ENCODE assay signal across 23 cellular contexts in the genomic region with DNA sequence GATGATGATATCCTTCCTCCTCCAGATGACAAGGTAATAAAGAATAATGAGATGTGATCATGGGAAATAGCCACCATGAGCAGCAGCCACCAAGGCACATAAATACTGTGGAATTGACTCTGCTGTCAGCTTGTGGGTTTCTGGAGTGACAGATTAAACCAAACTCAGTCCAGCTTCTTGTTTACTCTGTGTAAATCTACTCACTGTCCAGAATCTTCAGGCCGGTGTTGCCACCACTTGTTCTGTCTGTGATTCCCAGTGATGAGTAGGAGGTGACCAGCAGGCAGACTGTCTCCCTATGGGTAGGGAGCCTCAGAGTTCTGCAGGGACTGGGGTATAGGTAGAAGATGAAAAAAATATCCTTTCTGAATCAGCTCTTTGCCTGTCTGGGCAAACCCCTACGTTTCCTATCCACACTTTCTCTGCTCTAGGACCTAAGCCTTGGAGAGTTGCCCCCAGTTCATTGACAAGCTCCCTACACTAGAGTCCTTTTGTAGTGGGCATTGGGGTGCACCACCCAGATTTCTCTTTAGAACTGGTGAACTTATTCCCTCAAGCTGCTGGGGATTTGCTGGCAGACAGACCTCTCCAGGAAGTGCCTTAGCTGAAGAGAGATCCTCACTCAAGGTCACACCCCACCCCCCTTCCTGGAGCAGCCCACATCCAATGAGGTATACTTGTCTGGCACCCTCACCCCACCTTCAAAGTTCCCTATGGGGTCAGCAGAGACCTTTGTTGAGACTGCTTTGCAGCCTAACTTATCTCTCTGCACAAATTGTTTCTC. TPM values are rescaled to one million over a fixed set of nuclear protein-coding genes. Genes with fewer than 3 reads are reported as not detected.
A peak's percentile ranks its signal among the peaks of the same experiment; 100 is the strongest.
DNase-seq lines count a peak whose midpoint lies in the region; ATAC-seq and TF ChIP-seq lines count a peak whose summit lies in the region.
"Had no signal": no experiment of that assay in that cellular context is flagged by ENCODE, and none has a peak within 500 bp of the region (broad histone marks: within the 10 kb centered on the region; RNA-seq: fewer than 3 reads in every experiment).

No MANE protein-coding gene starts in this region.

- H3K27ac Mint-ChIP-seq in activated CD8-positive, alpha-beta T cell treated with anti-CD3 and anti-CD28 coated beads, Interleukin-2, amount 10 ng/mL, durations not matched to agents 7 days and 5 days = peak overlapping the region; percentile 47
- H3K27ac Mint-ChIP-seq: T-helper 1 cell treated with Interleukin-12 subunit alpha and Interleukin-12 subunit beta and Interleukin-4 antibody, amounts not matched to agents 30 μg/mL and 1 μg/mL, for 36 hours had no signal

- POLR2A ChIA-PET in HEK293 (lab: Yijun Ruan, JAX) = no interaction called here
- POLR2A ChIA-PET in activated CD8-positive, alpha-beta T cell treated with anti-CD3 and anti-CD28 coated beads, Interleukin-2, amount 10 ng/mL, durations not matched to agents 7 days and 5 days (lab: Charles Lee) = interaction anchor here (0.8 to 2.3 kb wide), 3 partner anchors 11 to 48 kb away, joined by 3 to 7 read pairs (median 3); a partner anchor contains a TSS

- H3K36me3 ChIP-seq in HEK293 (ENCODE audit: control insufficient read depth in 2 of 2, insufficient read depth in 1 of 2, low read length in 2 of 2) (no peaks in the 10 kb centered on the region), liver (ENCODE audit: control insufficient read depth in 4 of 4, insufficient read depth in 3 of 4, low read depth in 1 of 4, low read length in 3 of 4) (no peaks in the 10 kb centered on the region), tibial artery (no peaks in the 10 kb centered on the region)
- H3K36me3 ChIP-seq: brain microvascular endothelial cell, HAP-1, right atrium auricular region had no signal

- peaks cover 17% of the 10 kb centered on the region for H3K27me3 Mint-ChIP-seq in activated CD8-positive, alpha-beta T cell treated with anti-CD3 and anti-CD28 coated beads, Interleukin-2, amount 10 ng/mL, durations not matched to agents 7 days and 5 days (ENCODE audit: low read depth)

- H3K36me3 Mint-ChIP-seq in activated CD8-positive, alpha-beta T cell treated with anti-CD3 and anti-CD28 coated beads, Interleukin-2, amount 10 ng/mL, durations not matched to agents 7 days and 5 days (ENCODE audit: low read depth) = peaks cover 5% of the 10 kb centered on the region

- CTCF ChIA-PET in HEK293 (lab: Yijun Ruan, JAX) = interaction anchor here (0.6 to 3.0 kb wide), 4 partner anchors 10 to 282 kb away, joined by 3 to 16 read pairs (median 6); no protein-coding TSS in a partner anchor
- CTCF ChIA-PET in activated CD8-positive, alpha-beta T cell treated with anti-CD3 and anti-CD28 coated beads, Interleukin-2, amount 10 ng/mL, durations not matched to agents 7 days and 5 days (lab: Charles Lee) = interaction anchor here (0.8 to 2.3 kb wide), 5 partner anchors 18 to 281 kb away, joined by 3 to 11 read pairs (median 5); a partner anchor contains a TSS

- H3K4me3 Mint-ChIP-seq in activated CD8-positive, alpha-beta T cell treated with anti-CD3 and anti-CD28 coated beads, Interleukin-2, amount 10 ng/mL, durations not matched to agents 7 days and 5 days = no peak overlapping the region

- intact Hi-C loops in tibial artery (cut with DNase I; ENCODE audit: low total_unique reads) = no loop called here

- 51% methylated on average over 2 of the region's 2 CpGs for WGBS in liver

- no peaks in the 10 kb centered on the region for H3K9me3 ChIP-seq in HEK293 (ENCODE audit: control insufficient read depth, insufficient read depth, low read depth, low read length)
- no peaks in the 10 kb centered on the region for H3K9me3 ChIP-seq in liver (ENCODE audit: control insufficient read depth in 4 of 4, low read length in 3 of 4)
- H3K9me3 ChIP-seq in tibial artery = no peaks in the 10 kb centered on the region
- H3K9me3 ChIP-seq: HAP-1, right atrium auricular region had no signal

- no peak for TF ChIP-seq CTCF in HEK293 (tag by site-specific recombination; IDR thresholded peaks at IDR 0.05)
- TF ChIP-seq CTCF in liver (IDR thresholded peaks at IDR 0.05; ENCODE audit: low read depth, low read length, missing input control) = no peak
- TF ChIP-seq CTCF in tibial artery (IDR thresholded peaks at IDR 0.05) = no peak

- peak; percentile 44 for DNase-seq in activated CD8-positive, alpha-beta T cell treated with anti-CD3 and anti-CD28 coated beads, Interleukin-2, amount 10 ng/mL, durations not matched to agents 7 days and 5 days
- DNase-seq in renal cortical epithelial cell (ENCODE audit: low read depth) = peak; percentile 44
- DNase-seq in COLO829 (ENCODE audit: low spot score) = no peak
- DNase-seq in germinal center (ENCODE audit: low spot score) = no peak
- no peak for DNase-seq in tibial artery
- DNase-seq: activated CD4-positive, alpha-beta T cell treated with anti-CD3 and anti-CD28 coated beads for 4 hours; activated naive CD4-positive, alpha-beta T cell; activated T-cell treated with anti-CD3 and anti-CD28 coated beads, Interleukin-2, amount 50 U/mL, for 48 hours; brain microvascular endothelial cell; cortex of kidney; DMS53; GF-D8; Kasumi-1; NCI-H1694 treated with DMSO at 0.1 percent for 48 hours; NCI-H526 treated with DMSO at 0.1 percent for 48 hours; stimulated activated naive CD4-positive, alpha-beta T cell treated with Interleukin-2 at 50 U/mL for 16 hours had no signal

- H3K27ac ChIP-seq in HEK293 (ENCODE audit: extremely low read depth, low read depth, low read length) (no peak overlapping the region), liver (ENCODE audit: low read depth in 1 of 2, low read length in 2 of 2) (no peak overlapping the region), tibial artery (no peak overlapping the region)
- H3K27ac ChIP-seq: brain microvascular endothelial cell, C4-2B, right atrium auricular region had no signal

- H3K4me3 ChIP-seq in HEK293 (ENCODE audit: low read depth, low read length) = no peak overlapping the region
- no peak overlapping the region for H3K4me3 ChIP-seq in liver (ENCODE audit: low read depth in 1 of 3, low read length in 3 of 3)
- no peak overlapping the region for H3K4me3 ChIP-seq in tibial artery
- H3K4me3 ChIP-seq: HAP-1, right atrium auricular region had no signal

- H3K4me1 Mint-ChIP-seq in activated CD8-positive, alpha-beta T cell treated with anti-CD3 and anti-CD28 coated beads, Interleukin-2, amount 10 ng/mL, durations not matched to agents 7 days and 5 days (ENCODE audit: low read depth) = peaks cover 48% of the 10 kb centered on the region

- H3K4me1 ChIP-seq in HEK293 (ENCODE audit: control insufficient read depth, insufficient read depth, low read length) = no peaks in the 10 kb centered on the region; the same call in 1 of the 2 replicates
- peaks cover 2 to 30% (median 12%) of the 10 kb centered on the region in 4 donors for H3K4me1 ChIP-seq in liver (ENCODE audit: control insufficient read depth in 4 of 4, insufficient read depth in 4 of 4, low read length in 3 of 4)
- H3K4me1 ChIP-seq in tibial artery = peaks cover 0 to 26% (median 14%) of the 10 kb centered on the region in 4 donors

- no peaks in the 10 kb centered on the region for H3K9me3 Mint-ChIP-seq in activated CD8-positive, alpha-beta T cell treated with anti-CD3 and anti-CD28 coated beads, Interleukin-2, amount 10 ng/mL, durations not matched to agents 7 days and 5 days (ENCODE audit: insufficient read depth)
- H3K9me3 Mint-ChIP-seq: T-helper 1 cell treated with Interleukin-12 subunit alpha and Interleukin-12 subunit beta and Interleukin-4 antibody, amounts not matched to agents 30 μg/mL and 1 μg/mL, for 36 hours had no signal

- TF ChIP-seq RAD21 in liver (IDR thresholded peaks at IDR 0.05) = peak; percentile 9 to 20

- H3K9ac ChIP-seq in liver (ENCODE audit: low read depth in 1 of 2, low read length in 2 of 2) = no peak overlapping the region

- ATAC-seq in activated CD8-positive, alpha-beta T cell treated with anti-CD3 and anti-CD28 coated beads, Interleukin-2, amount 10 ng/mL, durations not matched to agents 7 days and 5 days = no peak
- ATAC-seq in GM21360 (IDR thresholded peaks at IDR 0.05; ENCODE audit: unreplicated experiment) = no peak

- no peaks in the 10 kb centered on the region for H3K27me3 ChIP-seq in liver (ENCODE audit: control insufficient read depth in 4 of 4, insufficient read depth in 4 of 4, low read length in 3 of 4)
- H3K27me3 ChIP-seq in tibial artery = no peaks in the 10 kb centered on the region
- H3K27me3 ChIP-seq: brain microvascular endothelial cell, right atrium auricular region had no signal

TF ChIP-seq in HEK293, 187 proteins besides CTCF, POLR2A, EP300 and RAD21 (continues in another document):
- no peak for TF ChIP-seq ZNF626 (tag by site-specific recombination; IDR thresholded peaks at IDR 0.05)
- TF ChIP-seq, protein P1, sequence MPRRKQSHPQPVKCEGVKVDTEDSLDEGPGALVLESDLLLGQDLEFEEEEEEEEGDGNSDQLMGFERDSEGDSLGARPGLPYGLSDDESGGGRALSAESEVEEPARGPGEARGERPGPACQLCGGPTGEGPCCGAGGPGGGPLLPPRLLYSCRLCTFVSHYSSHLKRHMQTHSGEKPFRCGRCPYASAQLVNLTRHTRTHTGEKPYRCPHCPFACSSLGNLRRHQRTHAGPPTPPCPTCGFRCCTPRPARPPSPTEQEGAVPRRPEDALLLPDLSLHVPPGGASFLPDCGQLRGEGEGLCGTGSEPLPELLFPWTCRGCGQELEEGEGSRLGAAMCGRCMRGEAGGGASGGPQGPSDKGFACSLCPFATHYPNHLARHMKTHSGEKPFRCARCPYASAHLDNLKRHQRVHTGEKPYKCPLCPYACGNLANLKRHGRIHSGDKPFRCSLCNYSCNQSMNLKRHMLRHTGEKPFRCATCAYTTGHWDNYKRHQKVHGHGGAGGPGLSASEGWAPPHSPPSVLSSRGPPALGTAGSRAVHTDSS (tag by site-specific recombination; IDR thresholded peaks at IDR 0.05) = 0 out of 2 replicates have a peak, but pooled peaks have one; percentile 32

TF ChIP-seq in liver, 16 proteins besides CTCF, POLR2A, EP300 and RAD21:
- TF ChIP-seq FOXA2 (IDR thresholded peaks at IDR 0.05) (peak; percentile 72), GABPA (IDR thresholded peaks at IDR 0.05 in 1 of 2, conservative IDR thresholded peaks at IDR 0.05 in 1 of 2) (no peak)

RNA-seq across cellular contexts. Expression of a gene that starts 47.6 kb away (rescaled TPM):
- total RNA-seq in activated CD8-positive, alpha-beta T cell treated with anti-CD3 and anti-CD28 coated beads, Interleukin-2, amount 10 ng/mL, durations not matched to agents 7 days and 5 days = 100 to 1,000 TPM; 203 to 204 TPM
- 100 to 1,000 TPM in 1 of 2 donors, 10 to 100 TPM in 1; 80.8 to 128 TPM for total RNA-seq in liver
- 10 to 100 TPM; 68.6 to 84.5 TPM for polyA plus RNA-seq in liver
- 188 and 1,192 TPM in 2 replicates for total RNA-seq in renal cortical epithelial cell

Comparison
In these comparisons a context has a peak if more than half of its experiments do, and no peak if none do; other contexts are left out.
1. DNase-seq: peak in activated CD8-positive, alpha-beta T cell treated with anti-CD3 and anti-CD28 coated beads, Interleukin-2, amount 10 ng/mL, durations not matched to agents 7 days and 5 days (single experiment) and renal cortical epithelial cell (single experiment); none in COLO829 (single experiment), germinal center (single experiment) and tibial artery (0 of 2).